In genomic region chr11:798093-798713, GRCh38 we compare ENCODE assay signal across 1 cellular context.
TF ChIP-seq lines count a peak whose summit lies in the region.

SLC25A22 (minus strand) TSS chr11:798281; CDS start chr11:795006, 3,275 bp downstream.

TF ChIP-seq in K562, 482 proteins besides CTCF, POLR2A, EP300 and RAD21 (continued from another document and continues in another):
- TF ChIP-seq ARID3A (IDR thresholded peaks at IDR 0.05; ENCODE audit: borderline replicate concordance, low read depth, low read length) (no peak), TCF3 (CRISPR knock-in tag; IDR thresholded peaks at IDR 0.05) (no peak), NFATC3 (IDR thresholded peaks at IDR 0.05) (no peak), PCBP2 (IDR thresholded peaks at IDR 0.05; ENCODE audit: low read depth, low read length, poor library complexity, severe bottlenecking) (no peak), PURB (CRISPR knock-in tag; IDR thresholded peaks at IDR 0.05; ENCODE audit: low read depth) (no peak), PTBP1 (IDR thresholded peaks at IDR 0.05; ENCODE audit: low read depth, low read length) (no peak), BCL6 (CRISPR knock-in tag; IDR thresholded peaks at IDR 0.05) (no peak), HCFC1 (IDR thresholded peaks at IDR 0.05; ENCODE audit: low read depth, low read length) (peak; percentile 35; the same call in 1 of the 2 replicates), CTCFL (IDR thresholded peaks at IDR 0.05; ENCODE audit: borderline replicate concordance, insufficient read depth, low read depth, low read length, poor library complexity, severe bottlenecking) (peak; percentile 47), MIER1 (IDR thresholded peaks at IDR 0.05; ENCODE audit: low read depth) (no peak), HDGF (IDR thresholded peaks at IDR 0.05) (no peak), GTF2B (IDR thresholded peaks at IDR 0.05; ENCODE audit: extremely low read depth, insufficient read length) (no peak), SIRT6 (IDR thresholded peaks at IDR 0.05; ENCODE audit: low read depth, low read length) (no peak), CHCHD3 (CRISPR knock-in tag; IDR thresholded peaks at IDR 0.05) (no peak), MAFK (IDR thresholded peaks at IDR 0.05; ENCODE audit: low read length) (no peak), CBX8 (IDR thresholded peaks at IDR 0.05; ENCODE audit: borderline replicate concordance, extremely low read depth, low read depth, low read length, poor library complexity, severe bottlenecking) (no peak), TRIM25 (IDR thresholded peaks at IDR 0.05; ENCODE audit: borderline replicate concordance) (no peak), TFAP4 (CRISPR knock-in tag; IDR thresholded peaks at IDR 0.05; ENCODE audit: borderline replicate concordance) (0 out of 2 replicates have a peak, but pooled peaks have one; percentile 6), KLF1 (tag; IDR thresholded peaks at IDR 0.05) (0 out of 2 replicates have a peak, but pooled peaks have one; percentile 34), NFXL1 (CRISPR knock-in tag; IDR thresholded peaks at IDR 0.05) (no peak), MBD1 (CRISPR knock-in tag; IDR thresholded peaks at IDR 0.05) (no peak), SMC3 (conservative IDR thresholded peaks at IDR 0.05; ENCODE audit: insufficient read depth, low read depth, low read length) (peak; percentile 57), ZNF655 (CRISPR knock-in tag; IDR thresholded peaks at IDR 0.05) (no peak), ARID2 (IDR thresholded peaks at IDR 0.05) (no peak), ZNF280A (IDR thresholded peaks at IDR 0.05; ENCODE audit: low read depth, partially characterized antibody) (no peak), DLX4 (CRISPR knock-in tag; IDR thresholded peaks at IDR 0.05) (no peak), MAZ (CRISPR knock-in tag; conservative IDR thresholded peaks at IDR 0.05 in 1 of 2, IDR thresholded peaks at IDR 0.05 in 1 of 2) (peak in 1 of 2 experiments; percentile 27; a peak in 1 of 4 replicates), RERE (CRISPR knock-in tag; IDR thresholded peaks at IDR 0.05; ENCODE audit: borderline replicate concordance) (no peak), SPI1 (IDR thresholded peaks at IDR 0.05; ENCODE audit: borderline replicate concordance, low read depth, low read length) (no peak), MEF2A (IDR thresholded peaks at IDR 0.05; ENCODE audit: control insufficient read depth, low read depth, low read length) (no peak), RBM25 (IDR thresholded peaks at IDR 0.05; ENCODE audit: low read depth, low read length, severe bottlenecking) (no peak), NELFE (IDR thresholded peaks at IDR 0.05; ENCODE audit: insufficient read depth, insufficient read length) (no peak), ZSCAN29 (IDR thresholded peaks at IDR 0.05) (no peak), ZNF586 (CRISPR knock-in tag; conservative IDR thresholded peaks at IDR 0.05) (no peak), ZNF75A (CRISPR knock-in tag; IDR thresholded peaks at IDR 0.05) (no peak), MLX (CRISPR knock-in tag; conservative IDR thresholded peaks at IDR 0.05) (no peak), FOXP1 (CRISPR knock-in tag; IDR thresholded peaks at IDR 0.05) (peak; percentile 59; the same call in 1 of the 2 replicates), FIP1L1 (IDR thresholded peaks at IDR 0.05; ENCODE audit: low read depth, low read length, poor library complexity, severe bottlenecking) (peak; percentile 30), HNRNPL (IDR thresholded peaks at IDR 0.05; ENCODE audit: low read depth, low read length) (peak; percentile 89)
